Comparison of ENCODE assay signal across 13 cellular contexts in genomic region chr16:51636913-51637743, GRCh38.
DNase-seq lines count a peak whose midpoint lies in the region; ATAC-seq lines count a peak whose summit lies in the region.
"Had no signal": no experiment of that assay in that cellular context is flagged by ENCODE, and none has a peak within 500 bp of the region (broad histone marks: within the 10 kb centered on the region; RNA-seq: fewer than 3 reads in every experiment).

No MANE protein-coding gene starts in this region.

- H2AK5ac ChIP-seq in neuronal stem cell (ENCODE audit: low read depth, low read length): no peak overlapping the region

- no CpG with 5 or more reads among the region's 16 CpGs for WGBS in neuronal stem cell (ENCODE audit: extremely low coverage in 2 of 2, insufficient read length in 2 of 2, insufficient replicate concordance in 1 of 2), 2 donors

- H3K36me3 ChIP-seq in NT2/D1 (ENCODE audit: insufficient read depth, insufficient read length, low read length): no peaks in the 10 kb centered on the region
- H3K36me3 ChIP-seq in neuronal stem cell (replicated peaks in 1 of 2; ENCODE audit: control insufficient read depth in 2 of 2, insufficient read depth in 2 of 2, low read length in 2 of 2): no peaks in the 10 kb centered on the region
- H3K36me3 ChIP-seq: cardiac muscle cell had no signal

- no peak overlapping the region for H2BK5ac ChIP-seq in neuronal stem cell (ENCODE audit: low read length)

- no peak overlapping the region for H2BK15ac ChIP-seq in neuronal stem cell (ENCODE audit: low read length)

- no peaks in the 10 kb centered on the region for H3K79me1 ChIP-seq in neuronal stem cell (ENCODE audit: low read depth, low read length)

- peaks cover 7% of the 10 kb centered on the region for H3K4me1 ChIP-seq in NT2/D1 (ENCODE audit: insufficient read depth, insufficient read length)
- peaks cover 0 to 8% of the 10 kb centered on the region in 2 donors for H3K4me1 ChIP-seq in neuronal stem cell (ENCODE audit: control insufficient read depth in 2 of 2, insufficient read depth in 1 of 2, low read depth in 1 of 2, low read length in 2 of 2)

- no peak overlapping the region for H2BK120ac ChIP-seq in neuronal stem cell (ENCODE audit: low read depth, low read length)

- DNase-seq in ELR (ENCODE audit: low read depth): peak; percentile 88
- peak; percentile 91 for DNase-seq in NT2/D1 (ENCODE audit: low read depth, low spot score)
- peak; percentile 40 for DNase-seq in fibroblast of gingiva (ENCODE audit: low read depth)
- DNase-seq in neuronal stem cell (ENCODE audit: low spot score): no peak
- DNase-seq in KG1 (lab: John Stamatoyannopoulos, UW): no peak
- DNase-seq: MM.1S; stimulated activated naive CD4-positive, alpha-beta T cell treated with Interleukin-2 at 50 U/mL for 16 hours had no signal

- H3K9me3 ChIP-seq in NT2/D1 (ENCODE audit: insufficient read depth, low read length) (peaks cover 22% of the 10 kb centered on the region; the same call in 1 of the 2 replicates), neuronal stem cell (replicated peaks in 1 of 2; ENCODE audit: control insufficient read depth in 2 of 2, insufficient read depth in 1 of 2, low read depth in 1 of 2, low read length in 2 of 2) (no peaks in the 10 kb centered on the region)

- no peak overlapping the region for H3K4ac ChIP-seq in neuronal stem cell (ENCODE audit: low read length)

- no peak overlapping the region for H2BK12ac ChIP-seq in neuronal stem cell (ENCODE audit: low read length)

- H3K23ac ChIP-seq in neuronal stem cell (ENCODE audit: low read depth, low read length, poor library complexity): no peak overlapping the region

- peak overlapping the region; percentile 17 for H3K18ac ChIP-seq in neuronal stem cell (ENCODE audit: low read length)

- peaks cover 8% of the 10 kb centered on the region for H3K27me3 ChIP-seq in NT2/D1 (ENCODE audit: insufficient read depth, insufficient read length)
- H3K27me3 ChIP-seq in neuronal stem cell (ENCODE audit: control insufficient read depth in 3 of 3, insufficient read depth in 3 of 3, low read depth in 1 of 3, low read length in 3 of 3): no peaks in the 10 kb centered on the region
- H3K27me3 ChIP-seq: cardiac muscle cell had no signal

- H3K4me2 ChIP-seq in neuronal stem cell (ENCODE audit: insufficient read depth, low read length, poor library complexity, severe bottlenecking): peak overlapping the region; percentile 23

- peak overlapping the region; percentile 83 for H2AFZ ChIP-seq in neuronal stem cell (ENCODE audit: low read length)

- no peak overlapping the region for H4K91ac ChIP-seq in neuronal stem cell (ENCODE audit: low read depth, low read length, poor library complexity)

- no peak overlapping the region for H4K8ac ChIP-seq in neuronal stem cell (ENCODE audit: low read depth, low read length)

- H3K27ac ChIP-seq in neuronal stem cell (replicated peaks; ENCODE audit: low read length): no peak overlapping the region
- H3K27ac ChIP-seq: cardiac muscle cell, SK-N-MC had no signal

- no peak overlapping the region for H3K4me3 ChIP-seq in NT2/D1 (ENCODE audit: insufficient read length, low read depth)
- no peak overlapping the region for H3K4me3 ChIP-seq in neuronal stem cell (ENCODE audit: low read length in 2 of 2)
- H3K4me3 ChIP-seq: cardiac muscle cell, GM12878, SK-N-MC had no signal

- no peak overlapping the region for H3K14ac ChIP-seq in neuronal stem cell (ENCODE audit: low read length)

- no peak for ATAC-seq in GM21717 (IDR thresholded peaks at IDR 0.05; ENCODE audit: unreplicated experiment)
- ATAC-seq in HG02884 (IDR thresholded peaks at IDR 0.05; ENCODE audit: unreplicated experiment): no peak
- no peak for ATAC-seq in HG02759 (IDR thresholded peaks at IDR 0.05; ENCODE audit: unreplicated experiment)
- ATAC-seq: GM12878 had no signal

- H3K9ac ChIP-seq in NT2/D1 (ENCODE audit: insufficient read length, low read depth) (no peak overlapping the region), neuronal stem cell (ENCODE audit: low read depth, low read length, poor library complexity) (no peak overlapping the region)

Comparison
In these comparisons a context has a peak if more than half of its experiments do, and no peak if none do; other contexts are left out.
1. DNase-seq: peak in ELR (single experiment), NT2/D1 (single experiment) and fibroblast of gingiva (single experiment); none in neuronal stem cell (single experiment) and KG1 (single experiment).